In the genomic region with DNA sequence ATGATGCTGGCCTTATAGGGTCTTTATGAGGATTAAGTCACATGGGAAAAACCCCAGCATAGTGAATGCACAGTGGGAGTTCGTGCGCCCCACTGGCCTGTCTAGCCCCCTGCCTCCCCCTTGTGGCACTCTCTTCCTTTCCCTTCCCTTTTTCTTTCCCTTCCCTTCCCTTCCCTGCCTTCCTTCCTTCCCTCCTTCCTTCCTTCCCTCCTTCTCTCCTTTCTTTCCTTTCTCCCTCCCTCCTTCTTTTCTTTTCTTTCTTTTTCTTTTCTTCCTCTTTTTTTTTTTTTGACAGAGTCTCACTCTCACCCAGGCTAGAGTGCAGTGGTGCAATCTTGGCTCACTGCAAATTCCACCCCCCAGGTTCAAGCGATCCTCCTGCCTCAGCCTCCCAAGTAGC, we compare ENCODE assay signal across 23 cellular contexts. TPM values are rescaled to one million over a fixed set of nuclear protein-coding genes. Genes with fewer than 3 reads are reported as not detected.
DNase-seq lines count a peak whose midpoint lies in the region; ATAC-seq, FAIRE-seq and TF ChIP-seq lines count a peak whose summit lies in the region.
"Had no signal": no experiment of that assay in that cellular context is flagged by ENCODE, and none has a peak within 500 bp of the region (broad histone marks: within the 10 kb centered on the region; RNA-seq: fewer than 3 reads in every experiment).

No MANE protein-coding gene starts in this region.

- no peak overlapping the region for H3K4me3 ChIP-seq in HEK293 (ENCODE audit: low read depth, low read length)
- no peak overlapping the region for H3K4me3 ChIP-seq in K562
- no peak overlapping the region for H3K4me3 ChIP-seq in prostate gland
- H3K4me3 ChIP-seq in kidney (ENCODE audit: low read length in 2 of 2): no peak overlapping the region
- H3K4me3 ChIP-seq: GM12878 had no signal

- POLR2A ChIA-PET in HEK293 (lab: Yijun Ruan, JAX) (no interaction called here), K562 (lab: Yijun Ruan, JAX) (interaction anchor here (1.1 kb wide), 1 partner anchor 15 kb away, joined by 3 read pairs; no protein-coding TSS in a partner anchor)

- H3K27ac ChIP-seq in HEK293 (ENCODE audit: extremely low read depth, low read depth, low read length) (no peak overlapping the region), K562 (ENCODE audit: extremely low read depth, low read depth, low read length) (no peak overlapping the region), prostate gland (peak overlapping the region; percentile 73 to 81), kidney (ENCODE audit: low read depth in 2 of 2, low read length in 2 of 2) (no peak overlapping the region)

- H4K20me1 ChIP-seq in K562 (replicated peaks; ENCODE audit: control insufficient read depth, insufficient read depth, low read length): 0 out of 2 replicates have a peak, but pooled peaks cover 11% of the 10 kb centered on the region

- H3K9ac ChIP-seq in K562 (ENCODE audit: insufficient read depth in 1 of 2, low read depth in 2 of 2, low read length in 2 of 2) (no peak overlapping the region), kidney (ENCODE audit: low read length in 2 of 2) (no peak overlapping the region)

- TF ChIP-seq POLR2A in K562 (conservative IDR thresholded peaks at IDR 0.05): no peak
- no peak for TF ChIP-seq POLR2A in prostate gland (IDR thresholded peaks at IDR 0.05)

- peaks cover 17 to 54% of the 10 kb centered on the region in 2 experiments for H3K27me3 ChIP-seq in K562 (ENCODE audit: control insufficient read depth in 2 of 2, insufficient read depth in 2 of 2, low read length in 2 of 2)
- no peaks in the 10 kb centered on the region for H3K27me3 ChIP-seq in prostate gland (replicated peaks; ENCODE audit: insufficient read depth)

- no peaks in the 10 kb centered on the region for H3K79me2 ChIP-seq in K562 (ENCODE audit: control insufficient read depth, insufficient read depth, low read length)

- intact Hi-C loops in K562 (cut with micrococcal nuclease): no loop called here
- intact Hi-C loops in prostate gland (cut with DNase I): loop anchor here (5.0 kb wide), 1 partner anchor 41 kb away; the partner anchor contains the start of gene HTR6
- intact Hi-C loops in kidney (cut with DNase I): no loop called here

- H3K9me3 ChIP-seq in HEK293 (ENCODE audit: control insufficient read depth, insufficient read depth, low read depth, low read length) (no peaks in the 10 kb centered on the region), K562 (replicated peaks; ENCODE audit: control insufficient read depth, insufficient read depth, low read depth, low read length) (no peaks in the 10 kb centered on the region), prostate gland (no peaks in the 10 kb centered on the region), kidney (ENCODE audit: control insufficient read depth in 1 of 2, low read length in 2 of 2) (no peaks in the 10 kb centered on the region)
- H3K9me3 ChIP-seq: Caco-2 had no signal

- H3K36me3 ChIP-seq in HEK293 (ENCODE audit: control insufficient read depth in 2 of 2, insufficient read depth in 1 of 2, low read length in 2 of 2) (no peaks in the 10 kb centered on the region), K562 (ENCODE audit: control insufficient read depth, insufficient read depth, low read length) (no peaks in the 10 kb centered on the region), prostate gland (peaks cover 2 to 3% of the 10 kb centered on the region in 2 donors), kidney (ENCODE audit: control insufficient read depth in 1 of 2, insufficient read depth in 2 of 2, low read length in 2 of 2) (peaks cover 4 to 7% of the 10 kb centered on the region in 2 donors)

- in situ Hi-C loops in K562 (cut with MboI): no loop called here

- TF ChIP-seq RAD21 in K562 (CRISPR knock-in tag; conservative IDR thresholded peaks at IDR 0.05 in 1 of 2, IDR thresholded peaks at IDR 0.05 in 1 of 2): no peak

- no peak for FAIRE-seq in K562 (lab: Jason Lieb, UNC)
- FAIRE-seq in kidney (lab: Jason Lieb, UNC): no peak
- FAIRE-seq: H54 had no signal

- no peak for ATAC-seq in K562
- ATAC-seq: CD8-positive, alpha-beta T cell; HCT116 had no signal

- BruUV-seq in K562 (replicated peaks; lab: Mats Ljungman, UMichigan): no TSS peak

- peak; percentile 31; the same call in 1 of the 2 replicates for TF ChIP-seq CTCF in HEK293 (tag by site-specific recombination; IDR thresholded peaks at IDR 0.05)
- TF ChIP-seq CTCF in K562 (IDR thresholded peaks at IDR 0.05 in 2 of 3, conservative IDR thresholded peaks at IDR 0.05 in 1 of 3; ENCODE audit: insufficient read depth in 2 of 3, low read depth in 1 of 3, low read length in 3 of 3): no peak
- no peak for TF ChIP-seq CTCF in prostate gland (IDR thresholded peaks at IDR 0.05)
- no peak for TF ChIP-seq CTCF in kidney (IDR thresholded peaks at IDR 0.05; ENCODE audit: borderline replicate concordance, extremely low read depth, insufficient read depth)

- H3K9me1 ChIP-seq in K562 (ENCODE audit: control insufficient read depth, insufficient read depth, low read length): no peaks in the 10 kb centered on the region

- CTCF ChIA-PET in HEK293 (lab: Yijun Ruan, JAX) (interaction anchor here (0.6 to 9.5 kb wide), 10 partner anchors 8 to 1429 kb away, joined by 3 to 140 read pairs (median 6); partner anchors contain the start of gene HTR6), K562 (lab: Yijun Ruan, JAX; ENCODE audit: low intra/inter-chr PET ratio) (interaction anchor here (0.6 to 1.5 kb wide), 3 partner anchors 42 to 106 kb away, joined by 3 to 8 read pairs (median 6); no protein-coding TSS in a partner anchor)

- DNase-seq in K562 (ENCODE audit: extremely low read depth in 1 of 4, low spot score in 3 of 4) (no peak), prostate gland (ENCODE audit: low spot score) (no peak), HCEC 1CT (no peak), NCI-H1694 treated with DMSO at 0.1 percent for 48 hours (lab: John Stamatoyannopoulos, UW) (no peak), kidney (no peak)
- DNase-seq in activated naive CD4-positive, alpha-beta T cell (lab: John Stamatoyannopoulos, UW): no peak
- DNase-seq: C1 segment of cervical spinal cord; Caco-2; CD4-positive, CD25-positive, alpha-beta regulatory T cell; CD8-positive, alpha-beta T cell; DMS153; DMS79; EL; GDM1; GOT3; HFFc6 had no signal

- H2AFZ ChIP-seq in K562 (ENCODE audit: low read depth, low read length): no peak overlapping the region

- no peak for TF ChIP-seq EP300 in K562 (IDR thresholded peaks at IDR 0.05; ENCODE audit: low read length)

- WGBS in K562 (ENCODE audit: insufficient coverage, low coverage, missing lambda C conversion rate): 0% methylated on average over 3 of the region's 3 CpGs
- 94% methylated on average over 3 of the region's 3 CpGs for WGBS in prostate gland

- no peak overlapping the region for H3K4me2 ChIP-seq in K562 (ENCODE audit: insufficient read depth, low read length)

- H3K4me1 ChIP-seq in HEK293 (ENCODE audit: control insufficient read depth, insufficient read depth, low read length) (no peaks in the 10 kb centered on the region), K562 (replicated peaks in 1 of 2; ENCODE audit: control insufficient read depth in 2 of 2, insufficient read depth in 2 of 2, low read length in 2 of 2) (no peaks in the 10 kb centered on the region), prostate gland (replicated peaks) (peaks cover 6% of the 10 kb centered on the region), kidney (ENCODE audit: control insufficient read depth in 1 of 2, insufficient read depth in 1 of 2, low read depth in 1 of 2, low read length in 2 of 2) (peaks cover 0 to 6% of the 10 kb centered on the region in 2 donors)
- H3K4me1 ChIP-seq: Caco-2 had no signal

TF ChIP-seq in K562, 482 proteins besides CTCF, POLR2A, EP300 and RAD21 (continues in another document):
- no peak for TF ChIP-seq POLR2B (IDR thresholded peaks at IDR 0.05; ENCODE audit: low read depth, partially characterized antibody)

RNA-seq across cellular contexts. Expression of gene HTR6, which starts 38.6 kb away (rescaled TPM):
- total RNA-seq in K562 (2011; cell fraction: chromatin; rRNA removed; ENCODE audit: low replicate concordance): not detected in 2 replicates
- not detected in 2 replicates for total RNA-seq in K562 (2011; cell fraction: nucleolus; rRNA removed)
- not detected in 2 replicates for total RNA-seq in K562 (2011; cell fraction: nucleoplasm; rRNA removed)
- total RNA-seq in K562 (2014; rRNA removed) (not detected in 2 replicates), K562 (2014; rRNA removed; fragmentation: Illumina TruSeq; extraction: Trizol) (not detected in 2 replicates), K562 (2015; rRNA removed; fragmentation: Illumina TruSeq; extraction: Trizol) (not detected in 2 replicates), K562 (2021) (not detected in 2 replicates), prostate gland (not detected), kidney (not detected)
- polyA plus RNA-seq in K562 (2011; rRNA removed) (not detected in 2 replicates), K562 (2014; fragmentation: Illumina TruSeq; extraction: Trizol) (not detected in 2 replicates), K562 (2014; fragmentation: Nextera tagmentation; extraction: Ambion mirVana) (not detected), K562 (2014; rRNA removed) (not detected in 2 replicates), kidney (ENCODE audit: insufficient read depth, low read depth, low replicate concordance) (not detected)
- polyA plus RNA-seq in K562 (2011; cell fraction: cytosol; rRNA removed): not detected in 2 replicates
- polyA plus RNA-seq in K562 (2011; cell fraction: nucleus; rRNA removed): not detected in 2 replicates
- not detected in 2 replicates for polyA plus RNA-seq in K562 (2012)
- not detected in 2 replicates for polyA minus RNA-seq in K562 (2011; rRNA and poly(A)+ RNA removed)
- not detected in 2 replicates for polyA minus RNA-seq in K562 (2011; cell fraction: cytosol; rRNA and poly(A)+ RNA removed)
- polyA minus RNA-seq in K562 (2011; cell fraction: nucleus; rRNA and poly(A)+ RNA removed): not detected in 2 replicates
- total RNA-seq: A172; A673; Caco-2; CD4-positive, CD25-positive, alpha-beta regulatory T cell; HFFc6 had no signal
- polyA plus RNA-seq: BJ had no signal

RNA-seq across cellular contexts. Expression of gene NBL1, which starts 59.2 kb away (rescaled TPM):
- 1.2 and 4.9 TPM in 2 replicates for total RNA-seq in K562 (2011; cell fraction: chromatin; rRNA removed; ENCODE audit: low replicate concordance)
- total RNA-seq in K562 (2011; cell fraction: nucleolus; rRNA removed): 2.9 and 5.3 TPM in 2 replicates
- 2.1 and 4.1 TPM in 2 replicates for total RNA-seq in K562 (2011; cell fraction: nucleoplasm; rRNA removed)
- total RNA-seq in K562 (2014; rRNA removed) (2.4 and 4.9 TPM in 2 replicates), K562 (2014; rRNA removed; fragmentation: Illumina TruSeq; extraction: Trizol) (0.80 and 0.91 TPM in 2 replicates), K562 (2015; rRNA removed; fragmentation: Illumina TruSeq; extraction: Trizol) (1.0 and 1.4 TPM in 2 replicates), K562 (2021) (3.4 and 3.7 TPM in 2 replicates), prostate gland (100 to 1,000 TPM; 268 to 514 TPM), kidney (141 TPM)
- polyA plus RNA-seq in K562 (2011; rRNA removed) (3.2 and 4.1 TPM in 2 replicates), K562 (2014; fragmentation: Illumina TruSeq; extraction: Trizol) (1.3 and 2.1 TPM in 2 replicates), K562 (2014; fragmentation: Nextera tagmentation; extraction: Ambion mirVana) (under 1 TPM in 1 of 2 experiments, not detected in 1; 0.10 TPM), K562 (2014; rRNA removed) (2.2 and 2.8 TPM in 2 replicates), kidney (ENCODE audit: insufficient read depth, low read depth, low replicate concordance) (47.4 TPM)
- polyA plus RNA-seq in K562 (2011; cell fraction: cytosol; rRNA removed): 2.8 and 8.3 TPM in 2 replicates
- polyA plus RNA-seq in K562 (2011; cell fraction: nucleus; rRNA removed): 1.8 and 3.1 TPM in 2 replicates
- 1.6 and 1.8 TPM in 2 replicates for polyA plus RNA-seq in K562 (2012)
- 2.0 and 2.8 TPM in 2 replicates for polyA minus RNA-seq in K562 (2011; rRNA and poly(A)+ RNA removed)
- polyA minus RNA-seq in K562 (2011; cell fraction: cytosol; rRNA and poly(A)+ RNA removed): 5.2 and 5.6 TPM in 2 replicates
- polyA minus RNA-seq in K562 (2011; cell fraction: nucleus; rRNA and poly(A)+ RNA removed): 0.81 and 2.0 TPM in 2 replicates

Comparison
In these comparisons a context has a peak if more than half of its experiments do, and no peak if none do; other contexts are left out.
1. H3K27ac ChIP-seq: peak in prostate gland (2 of 2); none in HEK293 (single experiment), K562 (single experiment) and kidney (0 of 2).
2. RNA of gene NBL1, which starts 59.2 kb away (total RNA-seq): 268 to 514 TPM in prostate gland and 141 TPM in kidney (single experiment); 0.80 to 5.3 TPM in K562; every median in the first group is over 10 times any median in the second.
3. Of the 44 proteins assayed by ChIP-seq in both K562 and HEK293: peak only in K562: none; only in HEK293: CTCF; in both: none; in neither: 43.